Comparison of ENCODE assay signal across 8 cellular contexts in the genomic region with DNA sequence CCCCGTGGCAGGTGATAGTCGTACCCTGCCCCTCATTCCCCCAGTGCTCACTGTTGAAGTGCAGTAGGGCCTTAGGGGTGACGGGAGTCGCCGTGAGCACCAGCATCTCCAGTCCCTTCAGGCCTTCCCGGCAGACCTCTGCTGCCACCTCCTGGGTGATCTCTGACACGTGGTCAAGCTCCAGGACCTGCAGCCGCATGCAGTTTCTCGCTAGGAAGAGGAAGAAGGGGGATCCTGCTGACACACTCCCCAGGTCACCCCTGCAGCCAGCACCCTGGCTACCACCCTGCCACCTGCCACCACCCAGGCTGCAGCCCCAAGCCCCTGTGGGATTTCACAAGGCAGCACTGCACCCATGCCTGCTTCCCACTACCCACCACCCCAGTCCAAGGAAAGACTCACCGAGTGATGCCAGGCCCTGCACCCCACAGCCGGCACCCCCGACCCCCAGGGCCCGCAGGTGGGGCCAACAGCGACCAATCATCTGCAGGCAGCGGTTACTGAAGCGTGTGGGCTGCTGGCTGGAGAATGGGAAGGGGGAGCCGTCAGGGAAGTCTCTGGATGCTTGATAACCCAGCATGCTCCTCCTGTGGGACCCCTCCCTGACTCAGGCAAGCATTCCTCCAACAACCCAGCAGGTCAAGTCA. TPM values are rescaled to one million over a fixed set of nuclear protein-coding genes. Genes with fewer than 3 reads are reported as not detected.
DNase-seq lines count a peak whose midpoint lies in the region; ATAC-seq and TF ChIP-seq lines count a peak whose summit lies in the region.

No MANE protein-coding gene starts in this region.

- no peak overlapping the region for H3K4me3 Mint-ChIP-seq in natural killer cell

- TF ChIP-seq POLR2A in stomach (IDR thresholded peaks at IDR 0.05) (no peak), vagina (IDR thresholded peaks at IDR 0.05) (no peak)

- no peaks in the 10 kb centered on the region for H3K27me3 Mint-ChIP-seq in natural killer cell (ENCODE audit: low read depth in 2 of 2)

- no peak overlapping the region for H3K4me3 ChIP-seq in stomach
- H3K4me3 ChIP-seq in vagina = no peak overlapping the region

- H3K27me3 ChIP-seq in stomach = peaks cover 0 to 3% (median 0%) of the 10 kb centered on the region in 3 donors
- no peaks in the 10 kb centered on the region for H3K27me3 ChIP-seq in vagina

- peaks cover 0 to 5% of the 10 kb centered on the region in 2 donors for H3K4me1 Mint-ChIP-seq in natural killer cell

- no peaks in the 10 kb centered on the region for H3K36me3 Mint-ChIP-seq in natural killer cell

- ATAC-seq in Right ventricle myocardium superior (ENCODE audit: poor library complexity) (peak; percentile 77), natural killer cell (no peak)

- H3K27ac Mint-ChIP-seq in natural killer cell = no peak overlapping the region

- no peak for TF ChIP-seq EP300 in stomach (IDR thresholded peaks at IDR 0.05)

- H3K36me3 ChIP-seq in stomach = peaks cover 0 to 11% (median 7%) of the 10 kb centered on the region in 4 donors
- no peaks in the 10 kb centered on the region for H3K36me3 ChIP-seq in vagina

- H3K27ac ChIP-seq in stomach (no peak overlapping the region), vagina (no peak overlapping the region)

- TF ChIP-seq CTCF in stomach (IDR thresholded peaks at IDR 0.05) = peak in 2 of 7 experiments; percentile 12 to 15
- TF ChIP-seq CTCF in vagina (IDR thresholded peaks at IDR 0.05) = no peak
- no peak for TF ChIP-seq CTCF in natural killer cell (IDR thresholded peaks at IDR 0.05)

- no peaks in the 10 kb centered on the region for H3K9me3 Mint-ChIP-seq in natural killer cell

- intact Hi-C loops in Right ventricle myocardium superior (cut with DNase I) (no loop called here), stomach (cut with DNase I; ENCODE audit: low total_unique reads) (no loop called here), vagina (cut with DNase I) (no loop called here), natural killer cell (cut with micrococcal nuclease) (no loop called here)

- H3K4me1 ChIP-seq in stomach (no peaks in the 10 kb centered on the region), vagina (no peaks in the 10 kb centered on the region)

- H3K9me3 ChIP-seq in stomach = no peaks in the 10 kb centered on the region
- H3K9me3 ChIP-seq in vagina = no peaks in the 10 kb centered on the region

- peak; percentile 31 for DNase-seq in stimulated activated CD4-positive, alpha-beta T cell treated with anti-CD3 and anti-CD28 coated beads, Interleukin-15, amount 100 ng/mL, for 24 hours
- DNase-seq in stimulated activated CD4-positive, alpha-beta T cell treated with anti-CD3 and anti-CD28 coated beads, Interleukin-12 subunit alpha, Interleukin-12 subunit beta, amount 100 ng/mL, for 4 hours = no peak
- DNase-seq in SW480 (ENCODE audit: low spot score) (peak; percentile 36), Right ventricle myocardium superior (peak; percentile 60), stomach (peak; percentile 52), GM19238 (ENCODE audit: insufficient read length, low spot score) (no peak), vagina (ENCODE audit: extremely low spot score in 2 of 2) (no peak), natural killer cell (no peak)

- 20 to 36% (median 30%) methylated on average over 8 to 17 of the region's 17 CpGs for WGBS in stomach, 5 donors

RNA-seq across cellular contexts. Expression of a gene that starts 23.8 kb away (rescaled TPM):
- total RNA-seq in Right ventricle myocardium superior = 0.51 TPM
- 10 to 100 TPM in 1 of 5 donors, 1 to 10 TPM in 3, under 1 TPM in 1; 0.55 to 16.8 (median 4.0) TPM for total RNA-seq in stomach
- 1 to 10 TPM in 1 of 3 donors, under 1 TPM in 2; 0.62 to 1.4 (median 0.80) TPM for polyA plus RNA-seq in stomach
- 2.7 TPM for total RNA-seq in vagina
- total RNA-seq in natural killer cell = 10 to 100 TPM; 11.5 to 16.4 (median 13.8) TPM

RNA-seq across cellular contexts. Expression of a gene that starts 26.4 kb away (rescaled TPM):
- total RNA-seq in Right ventricle myocardium superior (194 TPM), stomach (100 to 1,000 TPM; 124 to 243 (median 145) TPM), vagina (188 TPM), natural killer cell (100 to 1,000 TPM in 2 of 3 donors, 10 to 100 TPM in 1; 82.3 to 114 (median 112) TPM)
- 100 to 1,000 TPM; 140 to 159 (median 150) TPM for polyA plus RNA-seq in stomach

RNA-seq across cellular contexts. Expression of a gene that starts 27.4 kb away (rescaled TPM):
- 91.6 TPM for total RNA-seq in Right ventricle myocardium superior
- total RNA-seq in stomach = 100 to 1,000 TPM in 1 of 5 donors, 10 to 100 TPM in 2, 1 to 10 TPM in 2; 7.1 to 123 (median 18.7) TPM
- 10 to 100 TPM; 21.5 to 45.9 (median 30.1) TPM for polyA plus RNA-seq in stomach
- total RNA-seq in vagina = 8.1 TPM
- 1 to 10 TPM; 8.3 to 9.7 (median 9.1) TPM for total RNA-seq in natural killer cell

RNA-seq across cellular contexts. Expression of a gene that starts 32.9 kb away (rescaled TPM):
- total RNA-seq in Right ventricle myocardium superior (not detected), stomach (not detected), vagina (not detected), natural killer cell (1 to 10 TPM in 2 of 3 donors, under 1 TPM in 1; 0.28 to 2.6 (median 1.1) TPM)
- polyA plus RNA-seq in stomach = under 1 TPM in 2 of 3 donors, not detected in 1; 0.05 to 0.31 TPM

RNA-seq across cellular contexts. Expression of a gene that starts 46.4 kb away (rescaled TPM):
- total RNA-seq in Right ventricle myocardium superior (15.5 TPM), stomach (100 to 1,000 TPM in 1 of 5 donors, 10 to 100 TPM in 2, 1 to 10 TPM in 2; 3.5 to 136 (median 12.9) TPM), vagina (16.0 TPM), natural killer cell (10 to 100 TPM; 12.2 to 25.3 (median 12.2) TPM)
- 10 to 100 TPM; 11.3 to 13.1 (median 13.0) TPM for polyA plus RNA-seq in stomach

Comparison
In these comparisons a context has a peak if more than half of its experiments do, and no peak if none do; other contexts are left out.
1. DNase-seq: peak in stimulated activated CD4-positive, alpha-beta T cell treated with anti-CD3 and anti-CD28 coated beads, Interleukin-15, amount 100 ng/mL, for 24 hours (single experiment), SW480 (single experiment), Right ventricle myocardium superior (single experiment) and stomach (single experiment); none in stimulated activated CD4-positive, alpha-beta T cell treated with anti-CD3 and anti-CD28 coated beads, Interleukin-12 subunit alpha, Interleukin-12 subunit beta, amount 100 ng/mL, for 4 hours (single experiment), GM19238 (single experiment), vagina (0 of 2) and natural killer cell (single experiment).